Comparison of ENCODE assay signal across 21 cellular contexts in the genomic region with DNA sequence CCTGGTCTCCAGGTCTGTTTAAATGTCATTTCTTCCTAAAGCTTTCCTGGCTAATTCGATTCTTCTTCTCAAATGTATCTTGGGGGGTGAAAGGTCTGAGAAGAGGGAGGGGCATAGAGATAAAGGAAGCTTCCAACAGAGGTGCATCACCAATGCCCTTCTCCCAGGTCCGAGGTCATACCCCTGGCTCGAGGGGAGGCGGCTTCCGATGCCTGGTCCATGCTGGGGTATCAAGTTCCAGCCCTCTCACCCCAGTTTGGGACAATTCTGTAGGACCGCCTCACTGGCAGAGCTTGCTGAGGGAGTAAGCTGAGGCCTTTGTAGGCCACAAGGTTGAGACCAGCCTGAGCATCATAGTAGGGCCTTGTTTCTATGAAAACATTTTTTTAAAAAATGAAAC. TPM values are rescaled to one million over a fixed set of nuclear protein-coding genes. Genes with fewer than 3 reads are reported as not detected.
DNase-seq lines count a peak whose midpoint lies in the region; ATAC-seq and TF ChIP-seq lines count a peak whose summit lies in the region.
"Had no signal": no experiment of that assay in that cellular context is flagged by ENCODE, and none has a peak within 500 bp of the region (broad histone marks: within the 10 kb centered on the region; RNA-seq: fewer than 3 reads in every experiment).

No MANE protein-coding gene starts in this region.

- H3K4me1 ChIP-seq in HCT116 (ENCODE audit: control insufficient read depth in 1 of 2, insufficient read depth in 2 of 2, low read length in 2 of 2) = peaks cover 46 to 73% of the 10 kb centered on the region in 2 experiments
- H3K4me1 ChIP-seq: SJCRH30 had no signal

- no peaks in the 10 kb centered on the region for H3K9me2 ChIP-seq in HCT116 (ENCODE audit: insufficient read depth)

- no peaks in the 10 kb centered on the region for H3K27me3 ChIP-seq in HCT116 (ENCODE audit: insufficient read depth, low read length)
- H3K27me3 ChIP-seq: SJCRH30 had no signal

- no peaks in the 10 kb centered on the region for H3K36me3 ChIP-seq in HCT116 (ENCODE audit: control insufficient read depth in 1 of 2, insufficient read depth in 2 of 2, low read length in 2 of 2)
- H3K36me3 ChIP-seq: SJCRH30 had no signal

- no TSS peak for BruUV-seq in HCT116 (replicated peaks; lab: Mats Ljungman, UMichigan)

- POLR2A ChIA-PET in HCT116 (lab: Charles Lee) = interaction anchor here (1.9 kb wide), 1 partner anchor 10 kb away, joined by 18 read pairs; the partner anchor contains the start of gene CEP20

- H3K79me2 ChIP-seq in HCT116 (ENCODE audit: insufficient read depth, low read length) = no peaks in the 10 kb centered on the region

- peak overlapping the region; percentile 75 for H3K4me2 ChIP-seq in HCT116 (ENCODE audit: low read length)

- no peak for TF ChIP-seq CTCF in HCT116 (IDR thresholded peaks at IDR 0.05 in 2 of 3, conservative IDR thresholded peaks at IDR 0.05 in 1 of 3; ENCODE audit: borderline replicate concordance in 1 of 3, insufficient read depth in 1 of 3, low read depth in 2 of 3, low read length in 2 of 3)

- RAD21 ChIA-PET in HCT116 (lab: Charles Lee; ENCODE audit: low non-redundant PET in 1 of 2, low total read pairs in 2 of 2, uncharacterized antibody in 2 of 2, unreplicated experiment in 2 of 2) = interaction anchor here (0.6 kb wide), 2 partner anchors 9 to 91 kb away, joined by 3 to 4 read pairs; no protein-coding TSS in a partner anchor

- no peak overlapping the region for H2AFZ ChIP-seq in HCT116 (ENCODE audit: low read depth, low read length, poor library complexity, severe bottlenecking)

- TF ChIP-seq RAD21 in HCT116 (IDR thresholded peaks at IDR 0.05; ENCODE audit: low read depth) = no peak

- H3K27me3 Mint-ChIP-seq in activated T-cell treated with anti-CD3 and anti-CD28 coated beads, Interleukin-2, amount 50 U/mL, for 72 hours (ENCODE audit: low read depth) = no peaks in the 10 kb centered on the region
- H3K27me3 Mint-ChIP-seq in activated T-cell treated with anti-CD3 and anti-CD28 coated beads, Interleukin-2, amount 50 U/mL, for 4 hours (ENCODE audit: low read depth) = no peaks in the 10 kb centered on the region
- H3K27me3 Mint-ChIP-seq in activated T-helper 17 cell treated with anti-CD3 and anti-CD28 coated beads, Interleukin-2, amount 50 U/mL, for 72 hours = no peaks in the 10 kb centered on the region
- no peaks in the 10 kb centered on the region for H3K27me3 Mint-ChIP-seq in stimulated activated memory B cell treated with anti-CD40 and anti-IgM and Interleukin-4, amounts not matched to agents 10 μg/mL and 1 μg/mL and 100 μg/mL, for 72 hours
- H3K27me3 Mint-ChIP-seq: naive thymus-derived CD4-positive, alpha-beta T cell; T-cell had no signal

- CTCF ChIA-PET in HCT116 (lab: Charles Lee) = interaction anchor here (1.1 kb wide), 2 partner anchors 9 to 10 kb away, joined by 3 read pairs; partner anchors contain the start of gene CEP20

- no peak for DNase-seq in activated T-cell treated with anti-CD3 and anti-CD28 coated beads, Interleukin-2, amount 50 U/mL, for 72 hours
- no peak for DNase-seq in activated T-cell treated with anti-CD3 and anti-CD28 coated beads, Interleukin-2, amount 50 U/mL, for 4 hours
- DNase-seq in HCT116 (ENCODE audit: low read depth, low spot score) (no peak), SKM-1 (lab: John Stamatoyannopoulos, UW; ENCODE audit: unreplicated experiment) (no peak), NCI-H510A treated with DMSO at 0.1 percent for 48 hours (lab: John Stamatoyannopoulos, UW) (no peak)
- DNase-seq: effector CD8-positive, alpha-beta T cell; GOT3; kidney; midbrain; naive thymus-derived CD4-positive, alpha-beta T cell; NCI-H526; SJCRH30; T-cell; trophoblast cell had no signal

- peak overlapping the region; percentile 87 for H3K27ac ChIP-seq in HCT116 (ENCODE audit: low read depth, low read length)
- H3K27ac ChIP-seq: HL-60, SJCRH30 had no signal

- peaks cover 38% of the 10 kb centered on the region for H3K4me1 Mint-ChIP-seq in activated T-cell treated with anti-CD3 and anti-CD28 coated beads, Interleukin-2, amount 50 U/mL, for 72 hours (ENCODE audit: low read depth)
- H3K4me1 Mint-ChIP-seq in activated T-cell treated with anti-CD3 and anti-CD28 coated beads, Interleukin-2, amount 50 U/mL, for 4 hours (ENCODE audit: low read depth) = peaks cover 13% of the 10 kb centered on the region
- H3K4me1 Mint-ChIP-seq in activated T-helper 17 cell treated with anti-CD3 and anti-CD28 coated beads, Interleukin-2, amount 50 U/mL, for 72 hours = peaks cover 13% of the 10 kb centered on the region
- H3K4me1 Mint-ChIP-seq in stimulated activated memory B cell treated with anti-CD40 and anti-IgM and Interleukin-4, amounts not matched to agents 10 μg/mL and 1 μg/mL and 100 μg/mL, for 72 hours = peaks cover 21% of the 10 kb centered on the region

- H3K9ac ChIP-seq in HCT116 (ENCODE audit: low read length) = peak overlapping the region; percentile 46; the same call in 1 of the 2 replicates

- no peak for ATAC-seq in activated T-cell treated with anti-CD3 and anti-CD28 coated beads, Interleukin-2, amount 50 U/mL, for 72 hours (replicated peaks in 1 of 2)
- ATAC-seq in activated T-cell treated with anti-CD3 and anti-CD28 coated beads, Interleukin-2, amount 50 U/mL, for 4 hours = no peak
- ATAC-seq in HCT116 = no peak
- no peak for ATAC-seq in activated T-helper 17 cell treated with anti-CD3 and anti-CD28 coated beads, Interleukin-2, amount 50 U/mL, for 72 hours (replicated peaks)
- ATAC-seq in stimulated activated memory B cell treated with anti-CD40 and anti-IgM and Interleukin-4, amounts not matched to agents 10 μg/mL and 1 μg/mL and 100 μg/mL, for 72 hours = no peak
- ATAC-seq: activated CD4-positive, CD25-positive, alpha-beta regulatory T cell treated with anti-CD3 and anti-CD28 coated beads, Interleukin-2, amount 50 U/mL, for 24 hours; naive thymus-derived CD4-positive, alpha-beta T cell; T-cell had no signal

- intact Hi-C loops in HCT116 (cut with micrococcal nuclease) = no loop called here

- H4K20me1 ChIP-seq in HCT116 (ENCODE audit: insufficient read depth) = no peaks in the 10 kb centered on the region

- H3K4me3 ChIP-seq in HCT116 (replicated peaks in 1 of 2; ENCODE audit: low read depth in 1 of 2, low read length in 2 of 2) = no peak overlapping the region
- H3K4me3 ChIP-seq: SJCRH30, skin epidermis had no signal

- TF ChIP-seq POLR2A in HCT116 (IDR thresholded peaks at IDR 0.05; ENCODE audit: borderline replicate concordance, extremely low read depth, insufficient read depth, insufficient read length) = no peak

- no peaks in the 10 kb centered on the region for H3K9me3 Mint-ChIP-seq in activated T-cell treated with anti-CD3 and anti-CD28 coated beads, Interleukin-2, amount 50 U/mL, for 72 hours
- no peaks in the 10 kb centered on the region for H3K9me3 Mint-ChIP-seq in activated T-cell treated with anti-CD3 and anti-CD28 coated beads, Interleukin-2, amount 50 U/mL, for 4 hours
- H3K9me3 Mint-ChIP-seq in activated T-helper 17 cell treated with anti-CD3 and anti-CD28 coated beads, Interleukin-2, amount 50 U/mL, for 72 hours = no peaks in the 10 kb centered on the region
- H3K9me3 Mint-ChIP-seq in stimulated activated memory B cell treated with anti-CD40 and anti-IgM and Interleukin-4, amounts not matched to agents 10 μg/mL and 1 μg/mL and 100 μg/mL, for 72 hours = no peaks in the 10 kb centered on the region
- H3K9me3 Mint-ChIP-seq: activated naive CD4-positive, alpha-beta T cell treated with anti-CD3 and anti-CD28 coated beads, Interleukin-2, amount 50 U/mL, for 72 hours; naive thymus-derived CD4-positive, alpha-beta T cell; T-cell had no signal

- H3K36me3 Mint-ChIP-seq in activated T-cell treated with anti-CD3 and anti-CD28 coated beads, Interleukin-2, amount 50 U/mL, for 72 hours (ENCODE audit: insufficient read depth in 2 of 2) = no peaks in the 10 kb centered on the region
- no peaks in the 10 kb centered on the region for H3K36me3 Mint-ChIP-seq in activated T-cell treated with anti-CD3 and anti-CD28 coated beads, Interleukin-2, amount 50 U/mL, for 4 hours (ENCODE audit: insufficient read depth)
- no peaks in the 10 kb centered on the region for H3K36me3 Mint-ChIP-seq in activated T-helper 17 cell treated with anti-CD3 and anti-CD28 coated beads, Interleukin-2, amount 50 U/mL, for 72 hours (ENCODE audit: low read depth)
- H3K36me3 Mint-ChIP-seq in stimulated activated memory B cell treated with anti-CD40 and anti-IgM and Interleukin-4, amounts not matched to agents 10 μg/mL and 1 μg/mL and 100 μg/mL, for 72 hours = no peaks in the 10 kb centered on the region
- H3K36me3 Mint-ChIP-seq: activated naive CD4-positive, alpha-beta T cell treated with anti-CD3 and anti-CD28 coated beads, Interleukin-2, amount 50 U/mL, for 72 hours; naive thymus-derived CD4-positive, alpha-beta T cell; T-cell had no signal

- H3K4me3 Mint-ChIP-seq in activated T-cell treated with anti-CD3 and anti-CD28 coated beads, Interleukin-2, amount 50 U/mL, for 72 hours = peak overlapping the region; percentile 75 to 88
- no peak overlapping the region for H3K4me3 Mint-ChIP-seq in activated T-cell treated with anti-CD3 and anti-CD28 coated beads, Interleukin-2, amount 50 U/mL, for 4 hours
- H3K4me3 Mint-ChIP-seq in activated T-helper 17 cell treated with anti-CD3 and anti-CD28 coated beads, Interleukin-2, amount 50 U/mL, for 72 hours = peak overlapping the region; percentile 77
- H3K4me3 Mint-ChIP-seq in stimulated activated memory B cell treated with anti-CD40 and anti-IgM and Interleukin-4, amounts not matched to agents 10 μg/mL and 1 μg/mL and 100 μg/mL, for 72 hours = peak overlapping the region; percentile 46
- H3K4me3 Mint-ChIP-seq: T-cell had no signal

- peak overlapping the region; percentile 28 for H3K27ac Mint-ChIP-seq in activated T-cell treated with anti-CD3 and anti-CD28 coated beads, Interleukin-2, amount 50 U/mL, for 72 hours
- H3K27ac Mint-ChIP-seq in activated T-helper 17 cell treated with anti-CD3 and anti-CD28 coated beads, Interleukin-2, amount 50 U/mL, for 72 hours = peak overlapping the region; percentile 89
- H3K27ac Mint-ChIP-seq in stimulated activated memory B cell treated with anti-CD40 and anti-IgM and Interleukin-4, amounts not matched to agents 10 μg/mL and 1 μg/mL and 100 μg/mL, for 72 hours = peak overlapping the region; percentile 76
- H3K27ac Mint-ChIP-seq: T-cell had no signal

- H3K9me3 ChIP-seq in HCT116 (ENCODE audit: control insufficient read depth in 1 of 2, insufficient read depth in 1 of 2, low read depth in 1 of 2, low read length in 2 of 2) = no peaks in the 10 kb centered on the region
- H3K9me3 ChIP-seq: SJCRH30 had no signal

RNA-seq across cellular contexts. Expression of gene CEP20, which starts 10.3 kb away (rescaled TPM):
- total RNA-seq in activated T-cell treated with anti-CD3 and anti-CD28 coated beads, Interleukin-2, amount 50 U/mL, for 72 hours = 10 to 100 TPM; 59.4 to 81.5 TPM
- total RNA-seq in activated T-cell treated with anti-CD3 and anti-CD28 coated beads, Interleukin-2, amount 50 U/mL, for 4 hours = 10 to 100 TPM; 41.6 to 50.2 (median 44.6) TPM
- total RNA-seq in HCT116 (2021; ENCODE audit: unreplicated experiment) = 67.7 TPM
- 29.2 and 36.3 TPM in 2 replicates for polyA plus RNA-seq in HCT116 (2012)
- 10 to 100 TPM; 65.9 to 70.4 TPM for total RNA-seq in activated T-helper 17 cell treated with anti-CD3 and anti-CD28 coated beads, Interleukin-2, amount 50 U/mL, for 72 hours

RNA-seq across cellular contexts. Expression of gene MYH11, which starts 41.8 kb away (rescaled TPM):
- not detected for total RNA-seq in activated T-cell treated with anti-CD3 and anti-CD28 coated beads, Interleukin-2, amount 50 U/mL, for 72 hours
- total RNA-seq in activated T-cell treated with anti-CD3 and anti-CD28 coated beads, Interleukin-2, amount 50 U/mL, for 4 hours = under 1 TPM; 0.33 to 0.55 (median 0.33) TPM
- 0.61 TPM for total RNA-seq in HCT116 (2021; ENCODE audit: unreplicated experiment)
- 0.35 and 0.36 TPM in 2 replicates for polyA plus RNA-seq in HCT116 (2012)
- total RNA-seq in activated T-helper 17 cell treated with anti-CD3 and anti-CD28 coated beads, Interleukin-2, amount 50 U/mL, for 72 hours = not detected
- total RNA-seq: epithelial cell of proximal tubule had no signal

RNA-seq across cellular contexts. Expression of gene ABCC1, which starts 50.8 kb away (rescaled TPM):
- 10 to 100 TPM; 82.3 to 90.4 TPM for total RNA-seq in activated T-cell treated with anti-CD3 and anti-CD28 coated beads, Interleukin-2, amount 50 U/mL, for 72 hours
- 10 to 100 TPM; 53.3 to 59.5 (median 54.3) TPM for total RNA-seq in activated T-cell treated with anti-CD3 and anti-CD28 coated beads, Interleukin-2, amount 50 U/mL, for 4 hours
- total RNA-seq in HCT116 (2021; ENCODE audit: unreplicated experiment) = 61.9 TPM
- 47.3 and 48.1 TPM in 2 replicates for polyA plus RNA-seq in HCT116 (2012)
- total RNA-seq in activated T-helper 17 cell treated with anti-CD3 and anti-CD28 coated beads, Interleukin-2, amount 50 U/mL, for 72 hours = 10 to 100 TPM; 78.0 to 84.0 TPM

Comparison
In these comparisons a context has a peak if more than half of its experiments do, and no peak if none do; other contexts are left out.
1. H3K27ac Mint-ChIP-seq: peak in every context shown above with its lines; median percentile 89 in activated T-helper 17 cell treated with anti-CD3 and anti-CD28 coated beads, Interleukin-2, amount 50 U/mL, for 72 hours; 76 in stimulated activated memory B cell treated with anti-CD40 and anti-IgM and Interleukin-4, amounts not matched to agents 10 μg/mL and 1 μg/mL and 100 μg/mL, for 72 hours; 28 in activated T-cell treated with anti-CD3 and anti-CD28 coated beads, Interleukin-2, amount 50 U/mL, for 72 hours.